Comparison of ENCODE assay signal across 8 cellular contexts in genomic region chr1:153990468-153991150, GRCh38. TPM values are rescaled to one million over a fixed set of nuclear protein-coding genes. Genes with fewer than 3 reads are reported as not detected.
DNase-seq lines count a peak whose midpoint lies in the region; ATAC-seq and TF ChIP-seq lines count a peak whose summit lies in the region.

Gene RPS27 (plus strand): TSS chr1:153990762. CDS start chr1:153990797, 35 bp downstream.

- H2AFZ ChIP-seq in HCT116 (ENCODE audit: low read depth, low read length, poor library complexity, severe bottlenecking): no peak within 1 kb of the TSS
- H2AFZ ChIP-seq in neuron (ENCODE audit: low read depth, low read length): peak within 1 kb of the TSS; percentile 9

- no peaks in the 10 kb centered on the region for H3K9me3 ChIP-seq in HCT116 (ENCODE audit: control insufficient read depth in 1 of 2, insufficient read depth in 1 of 2, low read depth in 1 of 2, low read length in 2 of 2)
- H3K9me3 ChIP-seq in neuron (ENCODE audit: low read length): no peaks in the 10 kb centered on the region

- no peaks in the 10 kb centered on the region for H3K9me2 ChIP-seq in HCT116 (ENCODE audit: insufficient read depth)

- peak within 1 kb of the TSS; percentile 99 for H3K9ac ChIP-seq in HCT116 (ENCODE audit: low read length)

- peak; percentile 99 for TF ChIP-seq POLR2A in HCT116 (IDR thresholded peaks at IDR 0.05; ENCODE audit: borderline replicate concordance, extremely low read depth, insufficient read depth, insufficient read length)

- DNase-seq in G401 (ENCODE audit: low spot score) (peak; percentile 99), HCT116 (ENCODE audit: low read depth, low spot score) (peak; percentile 98), MV-4-11 (lab: John Stamatoyannopoulos, UW) (peak; percentile 98), SK-MEL-5 (ENCODE audit: low read depth, low spot score) (peak; percentile 100), foreskin melanocyte (peak; percentile 93)
- peak; percentile 87 for DNase-seq in activated naive CD4-positive, alpha-beta T cell treated with Interleukin-2 at 50 U/mL for 16 hours

- H3K79me2 ChIP-seq in HCT116 (ENCODE audit: insufficient read depth, low read length): peaks cover 26% of the 10 kb centered on the region

- peak within 1 kb of the TSS; percentile 89 to 96 for H3K4me3 ChIP-seq in HCT116 (replicated peaks in 1 of 2; ENCODE audit: low read depth in 1 of 2, low read length in 2 of 2)
- peak within 1 kb of the TSS; percentile 72 for H3K4me3 ChIP-seq in neuron (ENCODE audit: low read length)

- CTCF ChIA-PET in HCT116 (lab: Charles Lee): interaction anchor here (1.3 kb wide), 1 partner anchor 13 kb away, joined by 3 read pairs; the partner anchor contains the start of gene JTB

- H3K4me2 ChIP-seq in HCT116 (ENCODE audit: low read length): peak within 1 kb of the TSS; percentile 75

- in situ Hi-C loops in G401 (cut with HindIII; ENCODE audit: low sequenced_read_pairs): no loop called here
- in situ Hi-C loops in SK-MEL-5 (cut with HindIII; ENCODE audit: low pct_unique_long_range_greater_than_20kb, low sequenced_read_pairs): loop anchor here (25.0 kb wide), 1 partner anchor 178 kb away; no protein-coding TSS in a partner anchor

- H3K27ac ChIP-seq in HCT116 (ENCODE audit: low read depth, low read length): peak within 1 kb of the TSS; percentile 80

- no peak for TF ChIP-seq RAD21 in HCT116 (IDR thresholded peaks at IDR 0.05; ENCODE audit: low read depth)

- H3K4me1 ChIP-seq in HCT116 (ENCODE audit: control insufficient read depth in 1 of 2, insufficient read depth in 2 of 2, low read length in 2 of 2) (peaks cover 7 to 37% of the 10 kb centered on the region in 2 experiments), neuron (ENCODE audit: insufficient read depth, low read length) (peaks cover 13% of the 10 kb centered on the region)

- H4K20me1 ChIP-seq in HCT116 (ENCODE audit: insufficient read depth): peaks cover 11% of the 10 kb centered on the region; the same call in 1 of the 2 replicates

- H3K27me3 ChIP-seq in HCT116 (ENCODE audit: insufficient read depth, low read length) (no peaks in the 10 kb centered on the region), neuron (ENCODE audit: insufficient read depth, low read length) (no peaks in the 10 kb centered on the region)

- BruUV-seq in HCT116 (replicated peaks; lab: Mats Ljungman, UMichigan): no TSS peak

- H3K36me3 ChIP-seq in HCT116 (ENCODE audit: control insufficient read depth in 1 of 2, insufficient read depth in 2 of 2, low read length in 2 of 2): peaks cover 15 to 31% of the 10 kb centered on the region in 2 experiments
- H3K36me3 ChIP-seq in neuron (ENCODE audit: insufficient read depth, low read length): peaks cover 33% of the 10 kb centered on the region

- TF ChIP-seq CTCF in HCT116 (IDR thresholded peaks at IDR 0.05 in 2 of 3, conservative IDR thresholded peaks at IDR 0.05 in 1 of 3; ENCODE audit: borderline replicate concordance in 1 of 3, insufficient read depth in 1 of 3, low read depth in 2 of 3, low read length in 2 of 3): no peak
- no peak for TF ChIP-seq CTCF in subcutaneous adipose tissue (IDR thresholded peaks at IDR 0.05; ENCODE audit: low read depth)

- POLR2A ChIA-PET in HCT116 (lab: Charles Lee): interaction anchor here (0.5 to 3.2 kb wide), 32 partner anchors 9 to 458 kb away, joined by 3 to 24 read pairs (median 5); partner anchors contain the start of genes CREB3L4, CRTC2, GATAD2B and ILF2

- intact Hi-C loops in HCT116 (cut with micrococcal nuclease): no loop called here

- RAD21 ChIA-PET in HCT116 (lab: Charles Lee; ENCODE audit: low non-redundant PET in 1 of 2, low total read pairs in 2 of 2, uncharacterized antibody in 2 of 2, unreplicated experiment in 2 of 2): no interaction called here

- ATAC-seq in HCT116: peak; percentile 51

TF ChIP-seq in HCT116, 20 proteins besides CTCF, POLR2A, EP300 and RAD21:
- TF ChIP-seq CBX3 (IDR thresholded peaks at IDR 0.05; ENCODE audit: low read depth) (peak; percentile 84; the same call in 1 of the 2 replicates), YY1 (IDR thresholded peaks at IDR 0.05; ENCODE audit: extremely low read depth, insufficient replicate concordance, low read depth, low read length) (peak; percentile 100), ZNF274 (IDR thresholded peaks at IDR 0.05; ENCODE audit: low read depth, low read length) (no peak), ATF3 (IDR thresholded peaks at IDR 0.05) (no peak), JUND (IDR thresholded peaks at IDR 0.05) (0 out of 2 replicates have a peak, but pooled peaks have one; percentile 8), EZH2 (IDR thresholded peaks at IDR 0.05) (no peak), TCF7L2 (IDR thresholded peaks at IDR 0.05; ENCODE audit: borderline replicate concordance, extremely low read depth, insufficient read depth, insufficient read length) (peak; percentile 100), CEBPB (IDR thresholded peaks at IDR 0.05; ENCODE audit: low read depth) (no peak), FOSL1 (IDR thresholded peaks at IDR 0.05; ENCODE audit: low read depth) (no peak), EZH2phosphoT487 (IDR thresholded peaks at IDR 0.05; ENCODE audit: borderline replicate concordance) (no peak), SP1 (IDR thresholded peaks at IDR 0.05; ENCODE audit: low read depth) (peak; percentile 89), ELF1 (IDR thresholded peaks at IDR 0.05; ENCODE audit: borderline replicate concordance, low read depth) (peak; percentile 95; the same call in 1 of the 2 replicates), ZFX (IDR thresholded peaks at IDR 0.05) (no peak; the same call in 1 of the 2 replicates), SIN3A (IDR thresholded peaks at IDR 0.05; ENCODE audit: low read depth) (peak; percentile 96), POLR2AphosphoS5 (IDR thresholded peaks at IDR 0.05; ENCODE audit: low read depth, low read length) (peak; percentile 99), SRF (IDR thresholded peaks at IDR 0.05; ENCODE audit: low read depth) (peak; percentile 91), EGR1 (IDR thresholded peaks at IDR 0.05; ENCODE audit: low read depth) (peak; percentile 94), REST (IDR thresholded peaks at IDR 0.05; ENCODE audit: low read depth) (no peak)
- TF ChIP-seq, protein P1, sequence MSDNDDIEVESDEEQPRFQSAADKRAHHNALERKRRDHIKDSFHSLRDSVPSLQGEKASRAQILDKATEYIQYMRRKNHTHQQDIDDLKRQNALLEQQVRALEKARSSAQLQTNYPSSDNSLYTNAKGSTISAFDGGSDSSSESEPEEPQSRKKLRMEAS (IDR thresholded peaks at IDR 0.05): peak; percentile 78
- TF ChIP-seq, protein P2, sequence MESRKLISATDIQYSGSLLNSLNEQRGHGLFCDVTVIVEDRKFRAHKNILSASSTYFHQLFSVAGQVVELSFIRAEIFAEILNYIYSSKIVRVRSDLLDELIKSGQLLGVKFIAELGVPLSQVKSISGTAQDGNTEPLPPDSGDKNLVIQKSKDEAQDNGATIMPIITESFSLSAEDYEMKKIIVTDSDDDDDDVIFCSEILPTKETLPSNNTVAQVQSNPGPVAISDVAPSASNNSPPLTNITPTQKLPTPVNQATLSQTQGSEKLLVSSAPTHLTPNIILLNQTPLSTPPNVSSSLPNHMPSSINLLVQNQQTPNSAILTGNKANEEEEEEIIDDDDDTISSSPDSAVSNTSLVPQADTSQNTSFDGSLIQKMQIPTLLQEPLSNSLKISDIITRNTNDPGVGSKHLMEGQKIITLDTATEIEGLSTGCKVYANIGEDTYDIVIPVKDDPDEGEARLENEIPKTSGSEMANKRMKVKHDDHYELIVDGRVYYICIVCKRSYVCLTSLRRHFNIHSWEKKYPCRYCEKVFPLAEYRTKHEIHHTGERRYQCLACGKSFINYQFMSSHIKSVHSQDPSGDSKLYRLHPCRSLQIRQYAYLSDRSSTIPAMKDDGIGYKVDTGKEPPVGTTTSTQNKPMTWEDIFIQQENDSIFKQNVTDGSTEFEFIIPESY (IDR thresholded peaks at IDR 0.05; ENCODE audit: extremely low read depth, insufficient replicate concordance, low read length): peak; percentile 78
TF ChIP-seq in HCT116: peak in this region for 12.

RNA-seq across cellular contexts. Expression of gene RPS27, which starts in this region (rescaled TPM):
- total RNA-seq in G401 (2014; rRNA removed; shearing (Covaris generic)): 2,657 and 4,065 TPM in 2 replicates
- 1,905 TPM for total RNA-seq in HCT116 (2021; ENCODE audit: unreplicated experiment)
- polyA plus RNA-seq in HCT116 (2012): 4,812 and 5,865 TPM in 2 replicates
- 5,494 and 5,700 TPM in 2 replicates for total RNA-seq in SK-MEL-5 (2014; rRNA removed; shearing (Covaris generic))
- polyA plus RNA-seq in SK-MEL-5 (2015; cell fraction: cytosol; rRNA removed): 3,275 and 4,453 TPM in 2 replicates
- 751 and 879 TPM in 2 replicates for polyA plus RNA-seq in SK-MEL-5 (2015; cell fraction: nucleus; rRNA removed)
- total RNA-seq in subcutaneous adipose tissue: 1,000 to 10,000 TPM; 1,809 to 3,638 (median 2,450) TPM

Comparison
In these comparisons a context has a peak if more than half of its experiments do, and no peak if none do; other contexts are left out.
1. Peak in every context shown above with its lines: DNase-seq, ATAC-seq, H3K4me3 ChIP-seq and H3K27ac ChIP-seq.